1 cellular context compared by ENCODE assay signal in the genomic region with DNA sequence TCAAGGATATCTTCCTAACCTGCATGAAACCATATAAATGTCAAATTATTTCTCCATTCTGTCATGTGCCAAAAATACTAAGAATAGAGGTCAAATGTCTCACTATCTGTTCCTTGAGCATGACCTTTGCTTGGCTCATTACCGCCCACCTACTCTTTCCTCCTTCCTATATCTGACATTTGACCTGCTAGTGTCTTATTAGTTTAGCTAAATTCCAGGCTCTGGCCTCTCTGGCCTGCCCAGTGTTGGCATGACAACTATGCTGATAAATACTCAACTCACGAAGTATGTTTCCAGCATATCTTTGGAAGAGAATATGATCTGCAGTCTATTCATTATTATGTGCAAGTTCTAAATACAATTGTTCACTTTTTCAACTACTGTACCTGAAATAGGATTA.
TF ChIP-seq lines count a peak whose summit lies in the region.

No MANE protein-coding gene starts in this region.

TF ChIP-seq in K562, 482 proteins besides CTCF, POLR2A, EP300 and RAD21:
- peak; percentile 46; the same call in 1 of the 2 replicates for TF ChIP-seq RFX1 (IDR thresholded peaks at IDR 0.05)
